10 cellular contexts compared by ENCODE assay signal in the genomic region with DNA sequence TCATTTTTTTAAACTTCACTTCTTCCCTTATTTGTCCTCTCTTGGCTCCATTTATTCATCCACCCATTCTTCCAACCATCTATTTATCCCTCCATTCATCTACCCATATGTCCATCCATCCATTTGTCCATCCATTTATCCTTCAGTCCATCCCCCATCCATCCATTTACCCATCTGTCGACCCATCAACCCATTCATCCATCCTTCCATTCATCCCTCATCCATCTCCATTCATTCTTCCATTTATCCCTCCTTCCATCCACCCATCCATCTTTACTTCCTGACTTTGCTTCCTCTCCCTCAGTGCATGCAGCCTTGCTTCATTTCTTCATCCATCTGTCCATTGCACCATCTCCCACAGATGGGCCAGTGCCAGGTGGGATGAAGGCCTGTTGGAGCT. TPM values are rescaled to one million over a fixed set of nuclear protein-coding genes. Genes with fewer than 3 reads are reported as not detected.
"Had no signal": no experiment of that assay in that cellular context is flagged by ENCODE, and none has a peak within 500 bp of the region (broad histone marks: within the 10 kb centered on the region; RNA-seq: fewer than 3 reads in every experiment).

No MANE protein-coding gene starts in this region.

- DNase-seq: GM23248, GOT3, H9, HCEC 1CT, HFFc6, KBM-7 had no signal

- FAIRE-seq: H54, HTR-8/SVneo had no signal

- H3K4me3 ChIP-seq: GM23248 had no signal

- H3K27me3 Mint-ChIP-seq: IgD-negative memory B cell had no signal

- H3K27ac ChIP-seq: GM23248 had no signal

- H3K4me3 Mint-ChIP-seq: H9, HFFc6, IgD-negative memory B cell had no signal

- H3K9me3 Mint-ChIP-seq: H9, HFFc6, IgD-negative memory B cell had no signal

- H3K9ac ChIP-seq: GM23248 had no signal

- H3K27ac Mint-ChIP-seq: H9, HFFc6 had no signal

- H2AFZ ChIP-seq: GM23248 had no signal

RNA-seq across cellular contexts. Expression of a gene that starts 1.8 kb away (rescaled TPM):
- total RNA-seq: GM23248, H9, HFFc6, HT-29 had no signal
- polyA plus RNA-seq: GM23248, IgD-negative memory B cell had no signal

RNA-seq across cellular contexts. Expression of a gene that starts 11.4 kb away (rescaled TPM):
- total RNA-seq: GM23248, H9, HFFc6, HT-29 had no signal
- polyA plus RNA-seq: GM23248, IgD-negative memory B cell had no signal

RNA-seq across cellular contexts. Expression of a gene that starts 40.0 kb away (rescaled TPM):
- total RNA-seq: GM23248, H9, HFFc6, HT-29 had no signal
- polyA plus RNA-seq: GM23248, IgD-negative memory B cell had no signal
